In the genomic region with DNA sequence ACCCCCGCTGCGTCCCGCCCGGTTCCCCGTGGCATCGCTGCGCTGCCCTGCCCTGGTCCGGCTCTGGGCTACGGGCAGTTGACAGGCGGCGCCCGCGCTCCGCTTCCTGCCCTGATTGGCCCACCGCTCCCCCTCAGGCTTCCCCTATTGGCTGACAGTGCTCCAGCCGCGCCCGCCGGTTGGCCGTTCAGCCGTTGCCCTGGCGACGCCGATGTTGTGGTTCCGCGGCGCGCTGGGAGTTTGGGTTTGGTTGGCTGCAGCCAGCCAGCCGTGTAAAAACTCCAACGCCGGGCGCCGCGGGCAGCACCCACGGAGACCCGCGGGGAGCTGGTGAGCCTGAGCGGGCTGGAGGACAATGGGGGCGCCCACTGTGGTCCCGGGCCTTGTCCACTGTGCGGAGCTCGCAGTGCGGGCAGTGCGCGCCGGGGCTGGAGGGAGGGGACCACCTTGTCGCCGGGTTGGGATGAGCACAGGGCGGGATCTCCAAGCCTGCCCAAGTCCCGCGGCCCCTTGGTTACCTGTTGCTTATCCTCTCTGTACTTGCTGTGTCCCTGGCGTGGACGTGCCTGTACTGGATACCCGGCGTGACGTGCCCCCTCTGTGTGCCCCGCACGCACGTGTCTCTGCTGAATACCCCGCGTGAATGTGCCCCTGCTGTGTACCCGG, we compare ENCODE assay signal across 8 cellular contexts. TPM values are rescaled to one million over a fixed set of nuclear protein-coding genes. Genes with fewer than 3 reads are reported as not detected.
DNase-seq lines count a peak whose midpoint lies in the region; ATAC-seq and TF ChIP-seq lines count a peak whose summit lies in the region.

Gene C7orf57 (plus strand): TSS at position 243 of the 666 bp plus-strand sequence. CDS start 766 bp downstream, outside the sequence.

- no peaks in the 10 kb centered on the region for H3K36me3 ChIP-seq in liver (ENCODE audit: control insufficient read depth in 4 of 4, insufficient read depth in 3 of 4, low read depth in 1 of 4, low read length in 3 of 4)

- peak; percentile 74 for DNase-seq in 8988T
- DNase-seq in NCI-H2227 treated with DMSO at 0.1 percent for 48 hours (lab: John Stamatoyannopoulos, UW) = peak; percentile 74
- DNase-seq in activated CD4-positive, alpha-beta T cell treated with anti-CD3 and anti-CD28 coated beads, Interleukin-2, amount 50 U/mL, for 4 hours = peak; percentile 83 to 85
- DNase-seq in dermis microvascular lymphatic vessel endothelial cell (ENCODE audit: low read depth in 2 of 2) = peak; percentile 76 to 94
- DNase-seq in stimulated activated CD4-positive, alpha-beta T cell treated with anti-CD3 and anti-CD28 coated beads, Interleukin-1b, Interleukin-23, amount 100 ng/mL, for 48 hours = peak; percentile 84

- 3% methylated on average over 62 of the region's 62 CpGs for WGBS in liver

- H3K27ac ChIP-seq in liver (ENCODE audit: low read depth in 1 of 2, low read length in 2 of 2) = no peak within 1 kb of the TSS

- peaks cover 4 to 10% (median 8%) of the 10 kb centered on the region in 4 donors for H3K4me1 ChIP-seq in liver (ENCODE audit: control insufficient read depth in 4 of 4, insufficient read depth in 4 of 4, low read length in 3 of 4)

- TF ChIP-seq CTCF in liver (IDR thresholded peaks at IDR 0.05; ENCODE audit: low read depth, low read length, missing input control) = no peak

- H3K9ac ChIP-seq in liver (ENCODE audit: low read depth in 1 of 2, low read length in 2 of 2) = no peak within 1 kb of the TSS

- ATAC-seq in GM18519 (IDR thresholded peaks at IDR 0.05; ENCODE audit: low FRiP score, unreplicated experiment) = peak; percentile 100
- ATAC-seq in HG03045 (IDR thresholded peaks at IDR 0.05; ENCODE audit: unreplicated experiment) = peak; percentile 100

- H3K4me3 ChIP-seq in liver (ENCODE audit: low read depth in 1 of 3, low read length in 3 of 3) = peak within 1 kb of the TSS in 2 of 3 donors; percentile 24 to 62

- H3K27me3 ChIP-seq in liver (ENCODE audit: control insufficient read depth in 4 of 4, insufficient read depth in 4 of 4, low read length in 3 of 4) = peaks cover 0 to 7% (median 5%) of the 10 kb centered on the region in 4 donors

- no peaks in the 10 kb centered on the region for H3K9me3 ChIP-seq in liver (ENCODE audit: control insufficient read depth in 4 of 4, low read length in 3 of 4)

- peak in 1 of 2 donors; percentile 45 for TF ChIP-seq RAD21 in liver (IDR thresholded peaks at IDR 0.05)

TF ChIP-seq in liver, 16 proteins besides CTCF, POLR2A, EP300 and RAD21:
- TF ChIP-seq ZBTB33 (IDR thresholded peaks at IDR 0.05) (no peak), SP1 (IDR thresholded peaks at IDR 0.05) (peak; percentile 75)

RNA-seq across cellular contexts. Expression of gene C7orf57, which starts in this region (rescaled TPM):
- under 0.01 TPM in 1 of 2 replicates, not detected in the other for total RNA-seq in dermis microvascular lymphatic vessel endothelial cell
- total RNA-seq in liver = not detected
- not detected for polyA plus RNA-seq in liver

Comparison
In these comparisons a context has a peak if more than half of its experiments do, and no peak if none do; other contexts are left out.
1. Peak in DNase-seq in dermis microvascular lymphatic vessel endothelial cell; RNA of the gene not detected or under 1 TPM.